In the genomic region with DNA sequence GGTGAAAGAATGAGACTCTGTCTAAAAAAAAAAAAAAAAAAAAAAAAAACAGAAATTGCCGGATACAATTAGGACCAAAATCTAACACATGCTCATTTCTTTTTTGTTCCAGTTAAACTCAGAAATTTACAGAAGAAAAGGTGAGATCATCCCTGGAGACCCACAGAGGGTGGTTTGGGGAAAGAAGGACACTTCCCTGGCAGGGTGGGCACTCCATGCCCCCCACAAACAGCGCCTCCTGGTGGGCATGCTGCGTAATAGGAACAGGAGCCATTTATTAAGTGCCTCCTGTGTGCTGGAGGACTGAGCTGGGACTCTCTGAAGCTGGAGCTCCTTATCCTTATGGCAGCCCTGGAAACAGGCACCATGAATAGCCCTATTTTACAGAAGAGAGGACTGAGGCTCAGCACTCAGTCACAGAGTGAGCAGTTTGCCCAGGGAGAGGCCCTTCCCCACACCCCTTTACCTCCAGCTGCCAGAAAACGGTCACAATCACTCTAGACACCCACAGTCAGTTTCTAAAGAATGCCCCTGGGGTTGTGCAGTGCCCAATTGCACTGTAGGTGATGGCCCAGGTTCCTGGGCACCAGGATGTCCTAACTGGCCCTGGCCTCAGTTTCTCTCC, we compare ENCODE assay signal across 10 cellular contexts. TPM values are rescaled to one million over a fixed set of nuclear protein-coding genes. Genes with fewer than 3 reads are reported as not detected.
A peak's percentile ranks its signal among the peaks of the same experiment; 100 is the strongest.
DNase-seq lines count a peak whose midpoint lies in the region; ATAC-seq, FAIRE-seq and TF ChIP-seq lines count a peak whose summit lies in the region.
"Had no signal": no experiment of that assay in that cellular context is flagged by ENCODE, and none has a peak within 500 bp of the region (broad histone marks: within the 10 kb centered on the region; RNA-seq: fewer than 3 reads in every experiment).

No MANE protein-coding gene starts in this region.

- H3K9me3 ChIP-seq in pancreas (no peaks in the 10 kb centered on the region), thyroid gland (no peaks in the 10 kb centered on the region)

- DNase-seq in DMS53 (lab: John Stamatoyannopoulos, UW) (peak; percentile 32), DMS53 treated with DMSO at 0.1 percent for 48 hours (lab: John Stamatoyannopoulos, UW; ENCODE audit: unreplicated experiment) (no peak), NB4 (ENCODE audit: low read depth) (peak; percentile 54), bronchial epithelial cell (ENCODE audit: low read depth) (no peak), pancreas (no peak), thyroid gland (no peak)
- DNase-seq: RPMI8226 had no signal

- ATAC-seq in pancreas (no peak), GM18517 (IDR thresholded peaks at IDR 0.05; ENCODE audit: unreplicated experiment) (no peak), HG02571 (IDR thresholded peaks at IDR 0.05; ENCODE audit: unreplicated experiment) (no peak)

- H3K27ac ChIP-seq in pancreas (no peak overlapping the region), thyroid gland (no peak overlapping the region)

- H3K4me1 ChIP-seq in pancreas, result peaks cover 0 to 2% (median 0%) of the 10 kb centered on the region in 3 donors
- H3K4me1 ChIP-seq in thyroid gland, result peaks cover 0 to 7% of the 10 kb centered on the region in 2 donors

- TF ChIP-seq POLR2A in NB4 (IDR thresholded peaks at IDR 0.05; ENCODE audit: extremely low read depth, insufficient read length) (no peak), thyroid gland (IDR thresholded peaks at IDR 0.05) (no peak)

- H3K4me3 ChIP-seq in NB4 (ENCODE audit: low read depth, low read length) (no peak overlapping the region), bronchial epithelial cell (ENCODE audit: low read depth, low read length) (no peak overlapping the region), pancreas (no peak overlapping the region), thyroid gland (replicated peaks in 1 of 3) (no peak overlapping the region)
- H3K4me3 ChIP-seq: lung had no signal

- FAIRE-seq in bronchial epithelial cell (lab: Jason Lieb, UNC) (no peak), pancreas (lab: Jason Lieb, UNC) (no peak)

- intact Hi-C loops in pancreas (cut with DNase I), result no loop called here
- intact Hi-C loops in thyroid gland (cut with DNase I), result no loop called here

- TF ChIP-seq CTCF in NB4 (IDR thresholded peaks at IDR 0.05; ENCODE audit: low read depth, low read length) (peak; percentile 92), bronchial epithelial cell (IDR thresholded peaks at IDR 0.05; ENCODE audit: insufficient read depth, low read length, severe bottlenecking) (peak; percentile 74), pancreas (IDR thresholded peaks at IDR 0.05) (peak; percentile 6 to 30 (median 22)), thyroid gland (IDR thresholded peaks at IDR 0.05) (peak in 3 of 6 experiments; percentile 8 to 21 (median 14))

- no peaks in the 10 kb centered on the region for H3K36me3 ChIP-seq in bronchial epithelial cell (ENCODE audit: control insufficient read depth, insufficient read depth, low read length)
- H3K36me3 ChIP-seq in pancreas, result no peaks in the 10 kb centered on the region
- no peaks in the 10 kb centered on the region for H3K36me3 ChIP-seq in thyroid gland

- H3K27me3 ChIP-seq in bronchial epithelial cell (ENCODE audit: control insufficient read depth, insufficient read depth, low read length) (no peaks in the 10 kb centered on the region), pancreas (no peaks in the 10 kb centered on the region), thyroid gland (no peaks in the 10 kb centered on the region)

- 57 to 61% methylated on average over 4 of the region's 4 CpGs for WGBS in pancreas, 2 donors
- WGBS in thyroid gland, 2 donors, result 40 to 49% methylated on average over 4 of the region's 4 CpGs

RNA-seq across cellular contexts. Expression of gene C19orf38, which starts 10.1 kb away (rescaled TPM):
- 0.26 and 0.38 TPM in 2 replicates for total RNA-seq in bronchial epithelial cell
- total RNA-seq in pancreas, result under 1 TPM in 5 of 6 donors, not detected in 1; 0.47 to 1.00 (median 0.75) TPM
- polyA plus RNA-seq in pancreas, result under 1 TPM; 0.31 to 0.99 TPM
- 1 to 10 TPM in 2 of 4 donors, not detected in 2; 1.5 to 1.7 TPM for total RNA-seq in thyroid gland

RNA-seq across cellular contexts. Expression of gene CARM1, which starts 13.0 kb away (rescaled TPM):
- total RNA-seq in bronchial epithelial cell, result 9.2 and 14.3 TPM in 2 replicates
- total RNA-seq in pancreas, result 10 to 100 TPM; 13.0 to 24.7 (median 16.0) TPM
- 10 to 100 TPM; 16.6 to 21.1 TPM for polyA plus RNA-seq in pancreas
- 10 to 100 TPM; 12.2 to 14.8 (median 13.1) TPM for total RNA-seq in thyroid gland

RNA-seq across cellular contexts. Expression of gene TMED1, which starts 22.3 kb away (rescaled TPM):
- total RNA-seq in bronchial epithelial cell (42.0 and 45.3 TPM in 2 replicates), pancreas (10 to 100 TPM; 13.6 to 22.6 (median 18.7) TPM), thyroid gland (10 to 100 TPM; 41.2 to 71.3 (median 48.7) TPM)
- polyA plus RNA-seq in pancreas, result 10 to 100 TPM; 19.3 to 32.3 TPM

Comparison
In these comparisons a context has a peak if more than half of its experiments do, and no peak if none do; other contexts are left out.
1. DNase-seq: peak in DMS53 (single experiment) and NB4 (single experiment); none in DMS53 treated with DMSO at 0.1 percent for 48 hours (single experiment), bronchial epithelial cell (single experiment), pancreas (0 of 6) and thyroid gland (0 of 2).